Comparison of ENCODE assay signal across 22 cellular contexts in genomic region chr4:28362169-28362568, GRCh38.
"Had no signal": no experiment of that assay in that cellular context is flagged by ENCODE, and none has a peak within 500 bp of the region (broad histone marks: within the 10 kb centered on the region; RNA-seq: fewer than 3 reads in every experiment).

No MANE protein-coding gene starts in this region.

- H3K27me3 ChIP-seq: dorsolateral prefrontal cortex, esophagus muscularis mucosa, foreskin keratinocyte, gastroesophageal sphincter, heart left ventricle, hepatocyte, left lung had no signal

- H3K27ac ChIP-seq: coronary artery, dorsolateral prefrontal cortex, esophagus muscularis mucosa, foreskin keratinocyte, gastroesophageal sphincter, heart left ventricle, hepatocyte, left lung, lower lobe of right lung had no signal

- ATAC-seq: foreskin keratinocyte; gastroesophageal sphincter; heart left ventricle; left cardiac atrium; left lung; left ventricle myocardium superior; lower lobe of right lung; mucosa of descending colon; naive thymus-derived CD8-positive, alpha-beta T cell had no signal

- H3K4me2 ChIP-seq: hepatocyte had no signal

- H3K4me3 ChIP-seq: coronary artery, dorsolateral prefrontal cortex, esophagus muscularis mucosa, gastroesophageal sphincter, heart left ventricle, hepatocyte, left lung, lower lobe of right lung, mucosa of descending colon had no signal

- H2AFZ ChIP-seq: hepatocyte had no signal

- DNase-seq: dermis blood vessel endothelial cell; dorsolateral prefrontal cortex; effector CD4-positive, alpha-beta T cell; effector memory CD4-positive, alpha-beta T cell; foreskin keratinocyte; heart left ventricle; left cardiac atrium; left lung; left ventricle myocardium superior; lower lobe of right lung; mesenchymal stem cell; mucosa of descending colon; naive B cell; naive thymus-derived CD8-positive, alpha-beta T cell had no signal

- H3K9me3 ChIP-seq: esophagus muscularis mucosa, gastroesophageal sphincter, heart left ventricle, left lung, lower lobe of right lung, mucosa of descending colon had no signal

- H3K79me2 ChIP-seq: hepatocyte had no signal

- H3K4me1 ChIP-seq: esophagus muscularis mucosa, gastroesophageal sphincter, heart left ventricle, left lung, lower lobe of right lung had no signal

- H3K36me3 ChIP-seq: esophagus muscularis mucosa, gastroesophageal sphincter, heart left ventricle, left lung, lower lobe of right lung had no signal

- FAIRE-seq: endothelial cell of umbilical vein, frontal cortex, islet of Langerhans, keratinocyte had no signal
